13 cellular contexts compared by ENCODE assay signal in the genomic region with DNA sequence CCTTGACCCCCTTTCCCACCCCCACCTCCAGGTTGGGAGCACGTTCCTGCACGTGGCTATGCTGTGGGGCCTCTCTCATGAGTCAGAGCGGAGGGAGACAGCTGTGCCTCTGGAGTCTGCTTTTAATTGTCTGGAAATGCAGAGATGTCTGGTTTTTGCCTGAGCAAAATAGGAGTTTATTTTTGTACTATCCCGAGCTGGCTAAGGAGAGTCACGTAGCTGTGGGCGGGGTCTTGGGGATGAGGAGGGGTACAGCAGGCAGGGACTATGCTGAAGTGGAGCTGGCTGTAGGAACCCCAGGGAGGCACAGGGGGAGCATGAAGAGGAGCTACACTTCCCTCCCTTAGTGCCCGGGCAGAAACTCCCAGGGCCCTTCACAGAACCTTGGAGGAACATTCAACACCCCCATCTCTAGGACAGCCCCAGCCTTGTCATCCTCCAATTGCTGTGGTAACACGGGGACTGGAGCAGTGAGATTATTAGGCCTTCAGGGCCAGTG. TPM values are rescaled to one million over a fixed set of nuclear protein-coding genes. Genes with fewer than 3 reads are reported as not detected.
DNase-seq lines count a peak whose midpoint lies in the region; ATAC-seq, FAIRE-seq and TF ChIP-seq lines count a peak whose summit lies in the region.
"Had no signal": no experiment of that assay in that cellular context is flagged by ENCODE, and none has a peak within 500 bp of the region (broad histone marks: within the 10 kb centered on the region; RNA-seq: fewer than 3 reads in every experiment).

No MANE protein-coding gene starts in this region.

- H3K27ac Mint-ChIP-seq in activated CD4-positive, alpha-beta T cell treated with anti-CD3 and anti-CD28 coated beads, Interleukin-2, amount 10 ng/mL, durations not matched to agents 24 days and 14 days: peak overlapping the region; percentile 29
- peak overlapping the region; percentile 98 for H3K27ac Mint-ChIP-seq in astrocyte (ENCODE audit: unreplicated experiment)
- H3K27ac Mint-ChIP-seq in CD8-positive, alpha-beta T cell: no peak overlapping the region
- H3K27ac Mint-ChIP-seq: activated naive CD4-positive, alpha-beta T cell treated with anti-CD3 and anti-CD28 coated beads for 36 hours had no signal

- POLR2A ChIA-PET in CD8-positive, alpha-beta T cell (lab: Charles Lee): interaction anchor here (0.7 kb wide), 1 partner anchor 11 kb away, joined by 3 read pairs; no protein-coding TSS in a partner anchor

- intact Hi-C loops in activated CD4-positive, alpha-beta T cell treated with anti-CD3 and anti-CD28 coated beads, Interleukin-2, amount 10 ng/mL, durations not matched to agents 24 days and 14 days (cut with micrococcal nuclease): no loop called here
- intact Hi-C loops in CD8-positive, alpha-beta T cell (cut with DNase I, micrococcal nuclease): no loop called here
- intact Hi-C loops in ascending aorta (cut with DNase I): no loop called here

- 9% methylated on average over 8 of the region's 8 CpGs for WGBS in smooth muscle cell (ENCODE audit: low lambda C conversion rate)

- no peak overlapping the region for H3K4me3 Mint-ChIP-seq in activated CD4-positive, alpha-beta T cell treated with anti-CD3 and anti-CD28 coated beads, Interleukin-2, amount 10 ng/mL, durations not matched to agents 24 days and 14 days
- no peak overlapping the region for H3K4me3 Mint-ChIP-seq in astrocyte (ENCODE audit: unreplicated experiment)
- no peak overlapping the region for H3K4me3 Mint-ChIP-seq in CD8-positive, alpha-beta T cell
- H3K4me3 Mint-ChIP-seq: activated naive CD4-positive, alpha-beta T cell treated with anti-CD3 and anti-CD28 coated beads for 36 hours had no signal

- no peak for DNase-seq in activated CD4-positive, alpha-beta T cell treated with anti-CD3 and anti-CD28 coated beads, Interleukin-2, amount 10 ng/mL, durations not matched to agents 24 days and 14 days
- DNase-seq in activated CD4-positive, alpha-beta T cell treated with anti-CD3 and anti-CD28 coated beads, Interleukin-2, amount 50 U/mL, for 4 hours: no peak
- peak; percentile 85 for DNase-seq in astrocyte (ENCODE audit: low read depth)
- DNase-seq in glomerular visceral epithelial cell (ENCODE audit: extremely low spot score): peak; percentile 61
- peak; percentile 34 for DNase-seq in smooth muscle cell (lab: John Stamatoyannopoulos, UW; ENCODE audit: unreplicated experiment)
- no peak for DNase-seq in CD8-positive, alpha-beta T cell
- DNase-seq in GM19238 (ENCODE audit: insufficient read length, low spot score): no peak
- no peak for DNase-seq in ascending aorta (ENCODE audit: low spot score in 2 of 2)
- DNase-seq: 8988T; activated naive CD4-positive, alpha-beta T cell treated with anti-CD3 and anti-CD28 coated beads for 36 hours; NCI-H2171 had no signal

- H3K27ac ChIP-seq in astrocyte (ENCODE audit: low read depth, low read length): peak overlapping the region; percentile 92
- peak overlapping the region; percentile 99 for H3K27ac ChIP-seq in smooth muscle cell (ENCODE audit: low read depth)
- no peak overlapping the region for H3K27ac ChIP-seq in CD8-positive, alpha-beta T cell (ENCODE audit: low read depth, low read length)
- peak overlapping the region in 1 of 2 donors; percentile 60 for H3K27ac ChIP-seq in ascending aorta

- no peak for FAIRE-seq in astrocyte (lab: Jason Lieb, UNC)
- FAIRE-seq: D721Med, endothelial cell of umbilical vein had no signal

- H3K27me3 ChIP-seq in astrocyte (ENCODE audit: insufficient read depth, low read length) (no peaks in the 10 kb centered on the region), smooth muscle cell (ENCODE audit: low read depth) (no peaks in the 10 kb centered on the region), ascending aorta (no peaks in the 10 kb centered on the region)
- no peaks in the 10 kb centered on the region for H3K27me3 ChIP-seq in CD8-positive, alpha-beta T cell (ENCODE audit: insufficient read depth, low read length)

- no peaks in the 10 kb centered on the region for H3K27me3 Mint-ChIP-seq in activated CD4-positive, alpha-beta T cell treated with anti-CD3 and anti-CD28 coated beads, Interleukin-2, amount 10 ng/mL, durations not matched to agents 24 days and 14 days
- H3K27me3 Mint-ChIP-seq in astrocyte (ENCODE audit: low read depth, unreplicated experiment): no peaks in the 10 kb centered on the region
- no peaks in the 10 kb centered on the region for H3K27me3 Mint-ChIP-seq in CD8-positive, alpha-beta T cell (ENCODE audit: low read depth)

- ATAC-seq in CD8-positive, alpha-beta T cell: no peak

- H3F3A ChIP-seq in smooth muscle cell (ENCODE audit: low read depth): peaks cover 35% of the 10 kb centered on the region

- H3K9ac ChIP-seq in astrocyte (ENCODE audit: low read length) (peak overlapping the region; percentile 75), smooth muscle cell (ENCODE audit: low read depth) (peak overlapping the region; percentile 93)

- H3K4me2 ChIP-seq in astrocyte (ENCODE audit: low read length) (peak overlapping the region; percentile 64), smooth muscle cell (peak overlapping the region; percentile 50)

- peaks cover 5% of the 10 kb centered on the region for H4K20me1 ChIP-seq in astrocyte (ENCODE audit: insufficient read depth, low read length)
- H4K20me1 ChIP-seq in smooth muscle cell (ENCODE audit: low read depth): no peaks in the 10 kb centered on the region

- H3K36me3 ChIP-seq in astrocyte (ENCODE audit: insufficient read depth, low read length) (peaks cover 16% of the 10 kb centered on the region), smooth muscle cell (ENCODE audit: low read depth) (peaks cover 6% of the 10 kb centered on the region), ascending aorta (peaks cover 0 to 12% of the 10 kb centered on the region in 2 donors)
- H3K36me3 ChIP-seq in CD8-positive, alpha-beta T cell (ENCODE audit: insufficient read depth, low read length): no peaks in the 10 kb centered on the region

- CTCF ChIA-PET in CD8-positive, alpha-beta T cell (lab: Charles Lee): no interaction called here

- no peak overlapping the region for H2AFZ ChIP-seq in astrocyte (ENCODE audit: low read depth, low read length)
- no peak overlapping the region for H2AFZ ChIP-seq in smooth muscle cell (ENCODE audit: low read depth)

- H3K9me3 ChIP-seq in astrocyte (ENCODE audit: insufficient read depth, low read depth, low read length): no peaks in the 10 kb centered on the region
- H3K9me3 ChIP-seq in smooth muscle cell (replicated peaks; ENCODE audit: low read depth): no peaks in the 10 kb centered on the region
- no peaks in the 10 kb centered on the region for H3K9me3 ChIP-seq in CD8-positive, alpha-beta T cell (ENCODE audit: low read length)
- no peaks in the 10 kb centered on the region for H3K9me3 ChIP-seq in ascending aorta

- peaks cover 9% of the 10 kb centered on the region for H3K4me1 Mint-ChIP-seq in activated CD4-positive, alpha-beta T cell treated with anti-CD3 and anti-CD28 coated beads, Interleukin-2, amount 10 ng/mL, durations not matched to agents 24 days and 14 days
- H3K4me1 Mint-ChIP-seq in astrocyte (ENCODE audit: low read depth, unreplicated experiment): peaks cover 39% of the 10 kb centered on the region
- H3K4me1 Mint-ChIP-seq in CD8-positive, alpha-beta T cell (ENCODE audit: low read depth): no peaks in the 10 kb centered on the region

- H3K9me3 Mint-ChIP-seq in activated CD4-positive, alpha-beta T cell treated with anti-CD3 and anti-CD28 coated beads, Interleukin-2, amount 10 ng/mL, durations not matched to agents 24 days and 14 days: no peaks in the 10 kb centered on the region
- no peaks in the 10 kb centered on the region for H3K9me3 Mint-ChIP-seq in astrocyte (ENCODE audit: unreplicated experiment)
- H3K9me3 Mint-ChIP-seq in CD8-positive, alpha-beta T cell: no peaks in the 10 kb centered on the region
- H3K9me3 Mint-ChIP-seq: activated naive CD4-positive, alpha-beta T cell treated with anti-CD3 and anti-CD28 coated beads for 36 hours had no signal

- H3K4me3 ChIP-seq in astrocyte (ENCODE audit: insufficient read depth, low read depth, low read length) (no peak overlapping the region), smooth muscle cell (no peak overlapping the region), ascending aorta (no peak overlapping the region)
- H3K4me3 ChIP-seq in CD8-positive, alpha-beta T cell (ENCODE audit: low read depth, low read length): no peak overlapping the region

- H3K4me1 ChIP-seq in astrocyte (ENCODE audit: insufficient read depth, low read length): peaks cover 19% of the 10 kb centered on the region
- peaks cover 5% of the 10 kb centered on the region for H3K4me1 ChIP-seq in smooth muscle cell (ENCODE audit: low read depth)
- no peaks in the 10 kb centered on the region for H3K4me1 ChIP-seq in CD8-positive, alpha-beta T cell (ENCODE audit: insufficient read depth, low read length)
- H3K4me1 ChIP-seq in ascending aorta: peaks cover 3 to 4% of the 10 kb centered on the region in 2 donors

- H3K79me2 ChIP-seq in astrocyte (ENCODE audit: insufficient read depth, low read length) (peaks cover 8% of the 10 kb centered on the region), smooth muscle cell (ENCODE audit: low read depth) (peaks cover 16% of the 10 kb centered on the region)

- peaks cover 44% of the 10 kb centered on the region for H3K36me3 Mint-ChIP-seq in activated CD4-positive, alpha-beta T cell treated with anti-CD3 and anti-CD28 coated beads, Interleukin-2, amount 10 ng/mL, durations not matched to agents 24 days and 14 days (ENCODE audit: low read depth)
- peaks cover 51% of the 10 kb centered on the region for H3K36me3 Mint-ChIP-seq in astrocyte (ENCODE audit: low read depth, unreplicated experiment)
- H3K36me3 Mint-ChIP-seq in CD8-positive, alpha-beta T cell: peaks cover 37% of the 10 kb centered on the region

- TF ChIP-seq CTCF in astrocyte (IDR thresholded peaks at IDR 0.05; ENCODE audit: insufficient read depth, low read depth, low read length): no peak
- TF ChIP-seq CTCF in smooth muscle cell (IDR thresholded peaks at IDR 0.05; ENCODE audit: borderline replicate concordance, insufficient read depth, poor library complexity, severe bottlenecking): no peak
- TF ChIP-seq CTCF in CD8-positive, alpha-beta T cell (IDR thresholded peaks at IDR 0.05): no peak
- no peak for TF ChIP-seq CTCF in ascending aorta (IDR thresholded peaks at IDR 0.05)

RNA-seq across cellular contexts. Expression of gene LGALS9, which starts 44.7 kb away (rescaled TPM):
- total RNA-seq in activated CD4-positive, alpha-beta T cell treated with anti-CD3 and anti-CD28 coated beads, Interleukin-2, amount 10 ng/mL, durations not matched to agents 24 days and 14 days: 46.4 and 51.6 TPM in 2 replicates
- total RNA-seq in astrocyte (9.0 and 9.4 TPM in 2 replicates), smooth muscle cell (5.8 and 20.6 TPM in 2 replicates), ascending aorta (34.3 TPM)
- polyA plus RNA-seq in smooth muscle cell: 9.7 and 21.7 TPM in 2 replicates
- 10 to 100 TPM; 13.9 to 14.9 TPM for total RNA-seq in CD8-positive, alpha-beta T cell

Comparison
In these comparisons a context has a peak if more than half of its experiments do, and no peak if none do; other contexts are left out.
1. DNase-seq: peak in astrocyte (single experiment), glomerular visceral epithelial cell (single experiment) and smooth muscle cell (single experiment); none in activated CD4-positive, alpha-beta T cell treated with anti-CD3 and anti-CD28 coated beads, Interleukin-2, amount 10 ng/mL, durations not matched to agents 24 days and 14 days (single experiment), activated CD4-positive, alpha-beta T cell treated with anti-CD3 and anti-CD28 coated beads, Interleukin-2, amount 50 U/mL, for 4 hours (0 of 2), CD8-positive, alpha-beta T cell (0 of 7), GM19238 (single experiment) and ascending aorta (0 of 2).